In genomic region chr2:119257198-119257597, GRCh38 we compare ENCODE assay signal across 18 cellular contexts.
"Had no signal": no experiment of that assay in that cellular context is flagged by ENCODE, and none has a peak within 500 bp of the region (broad histone marks: within the 10 kb centered on the region; RNA-seq: fewer than 3 reads in every experiment).

No MANE protein-coding gene starts in this region.

- ATAC-seq: body of pancreas; foreskin keratinocyte; natural killer cell; stimulated activated naive CD8-positive, alpha-beta T cell treated with anti-CD3 and anti-CD28 coated beads, Interleukin-15, Interleukin-2, amounts not matched to agents 100 U/mL and 50 U/mL, for 24 hours had no signal

- H3K9me3 Mint-ChIP-seq: activated T-helper 2 cell treated with anti-CD3 and anti-CD28 coated beads, Interferon-gamma antibody, Interleukin-2, Interleukin-4, amounts not matched to agents 10 μg/mL and 5 μg/mL and 100 μg/mL, durations not matched to agents 14 hours and 24 hours and 36 hours; central memory CD8-positive, alpha-beta T cell; natural killer cell had no signal

- H3K9me3 ChIP-seq: body of pancreas, colonic mucosa, tibial nerve, uterus had no signal

- H3K36me3 ChIP-seq: colonic mucosa, uterus had no signal

- H3K4me3 ChIP-seq: body of pancreas, colonic mucosa, tibial nerve, uterus had no signal

- H3K36me3 Mint-ChIP-seq: natural killer cell had no signal

- H3K4me3 Mint-ChIP-seq: central memory CD8-positive, alpha-beta T cell; natural killer cell had no signal

- DNase-seq: activated CD4-positive, alpha-beta T cell treated with anti-CD3 and anti-CD28 coated beads for 1 hour; activated naive CD4-positive, alpha-beta T cell treated with Interleukin-2 at 50 U/mL for 16 hours; activated T-cell treated with anti-CD3 and anti-CD28 coated beads, Interleukin-2, amount 50 U/mL, for 1 hour; body of pancreas; colonic mucosa; foreskin keratinocyte; glutamatergic neuron; kidney glomerular epithelial cell; mesendoderm; natural killer cell; stimulated activated naive CD8-positive, alpha-beta T cell treated with anti-CD3 and anti-CD28 coated beads, Interleukin-15, Interleukin-2, amounts not matched to agents 100 U/mL and 50 U/mL, for 24 hours; substantia nigra; T-helper 2 cell; uterus had no signal

- H3K4me1 ChIP-seq: body of pancreas, colonic mucosa, uterus had no signal

- H3K27ac ChIP-seq: body of pancreas, colonic mucosa, foreskin keratinocyte, uterus, VCaP had no signal

- H3K4me1 Mint-ChIP-seq: central memory CD8-positive, alpha-beta T cell; natural killer cell had no signal

- H3K27me3 ChIP-seq: body of pancreas, colonic mucosa, foreskin keratinocyte, tibial nerve, uterus had no signal
